ENCODE assay signal across 11 cellular contexts in genomic region chr5:154288145-154288544, GRCh38.
DNase-seq lines count a peak whose midpoint lies in the region; ATAC-seq and TF ChIP-seq lines count a peak whose summit lies in the region.
"Had no signal": no experiment of that assay in that cellular context is flagged by ENCODE, and none has a peak within 500 bp of the region (broad histone marks: within the 10 kb centered on the region; RNA-seq: fewer than 3 reads in every experiment).

No MANE protein-coding gene starts in this region.

- H3K27me3 ChIP-seq in endodermal cell (ENCODE audit: control insufficient read depth, insufficient read depth, low read length, poor library complexity, severe bottlenecking): no peaks in the 10 kb centered on the region
- H3K27me3 ChIP-seq in thoracic aorta (replicated peaks; ENCODE audit: insufficient read depth): no peaks in the 10 kb centered on the region
- H3K27me3 ChIP-seq: dorsolateral prefrontal cortex had no signal

- ATAC-seq in thoracic aorta (ENCODE audit: insufficient number of reproducible peaks, low FRiP score, low read depth): peak; percentile 47

- peaks cover 69% of the 10 kb centered on the region for H3K4me1 Mint-ChIP-seq in endodermal cell

- H3K9me3 ChIP-seq in endodermal cell (ENCODE audit: control insufficient read depth, low read length): no peaks in the 10 kb centered on the region
- no peaks in the 10 kb centered on the region for H3K9me3 ChIP-seq in thoracic aorta

- 72 to 82% methylated on average over 2 of the region's 2 CpGs for WGBS in endodermal cell (ENCODE audit: insufficient coverage in 1 of 2, insufficient read length in 1 of 2), 2 experiments

- H3K9me3 Mint-ChIP-seq in endodermal cell: no peaks in the 10 kb centered on the region

- TF ChIP-seq CTCF in endodermal cell (conservative IDR thresholded peaks at IDR 0.05) (no peak), thoracic aorta (IDR thresholded peaks at IDR 0.05) (no peak)

- H3K27ac ChIP-seq in endodermal cell (ENCODE audit: low read depth, low read length) (no peak overlapping the region), thoracic aorta (peak overlapping the region; percentile 14 to 72)

- no peaks in the 10 kb centered on the region for H3K27me3 Mint-ChIP-seq in endodermal cell (ENCODE audit: insufficient read depth)

- H3K4me1 ChIP-seq in endodermal cell (ENCODE audit: control insufficient read depth, insufficient read depth, low read length) (peaks cover 29% of the 10 kb centered on the region), thoracic aorta (ENCODE audit: control insufficient read depth in 1 of 2, low read depth in 2 of 2) (peaks cover 8 to 40% of the 10 kb centered on the region in 2 donors)

- H3K27ac Mint-ChIP-seq in endodermal cell: peak overlapping the region; percentile 32

- no peaks in the 10 kb centered on the region for H3K36me3 Mint-ChIP-seq in endodermal cell (ENCODE audit: low read depth)

- no peak overlapping the region for H3K9ac ChIP-seq in endodermal cell (ENCODE audit: extremely low read depth, low read length, poor library complexity, severe bottlenecking)

- peak overlapping the region; percentile 74 for H3K4me3 ChIP-seq in endodermal cell (ENCODE audit: low read length)
- H3K4me3 ChIP-seq in thoracic aorta: no peak overlapping the region
- H3K4me3 ChIP-seq: dorsolateral prefrontal cortex had no signal

- H3K4me3 Mint-ChIP-seq in endodermal cell: no peak overlapping the region

- peak; percentile 6 for DNase-seq in NCI-H446 treated with DMSO at 0.1 percent for 48 hours (lab: John Stamatoyannopoulos, UW)
- peak; percentile 48 for DNase-seq in endodermal cell
- peak; percentile 56 for DNase-seq in medulla oblongata (ENCODE audit: extremely low spot score)
- DNase-seq in thoracic aorta (ENCODE audit: low spot score): no peak
- DNase-seq in activated CD4-positive, CD25-positive, alpha-beta regulatory T cell (lab: John Stamatoyannopoulos, UW): no peak
- no peak for DNase-seq in activated CD4-positive, alpha-beta T cell treated with anti-CD3 and anti-CD28 coated beads, Interleukin-2, amount 50 U/mL, for 1 hour
- no peak for DNase-seq in retina
- DNase-seq in activated CD8-positive, alpha-beta memory T cell treated with anti-CD3 and anti-CD28 coated beads, Interleukin-2, amount 50 U/mL, for 4 hours: no peak
- DNase-seq: dorsolateral prefrontal cortex; HCEC 1CT; NK-92 treated with Interleukin-12 subunit alpha and Interleukin-12 subunit beta, amount 100 ng/mL, for 24 hours had no signal

- H3K36me3 ChIP-seq in endodermal cell (ENCODE audit: control insufficient read depth, insufficient read depth, low read length) (no peaks in the 10 kb centered on the region), thoracic aorta (no peaks in the 10 kb centered on the region)

Comparison
In these comparisons a context has a peak if more than half of its experiments do, and no peak if none do; other contexts are left out.
1. DNase-seq: peak in NCI-H446 treated with DMSO at 0.1 percent for 48 hours (single experiment), endodermal cell (single experiment) and medulla oblongata (single experiment); none in thoracic aorta (single experiment), activated CD4-positive, CD25-positive, alpha-beta regulatory T cell (0 of 4), activated CD4-positive, alpha-beta T cell treated with anti-CD3 and anti-CD28 coated beads, Interleukin-2, amount 50 U/mL, for 1 hour (single experiment), retina (single experiment) and activated CD8-positive, alpha-beta memory T cell treated with anti-CD3 and anti-CD28 coated beads, Interleukin-2, amount 50 U/mL, for 4 hours (single experiment).